12 cellular contexts compared by ENCODE assay signal in genomic region chr16:50888486-50889261, GRCh38.
DNase-seq lines count a peak whose midpoint lies in the region; TF ChIP-seq lines count a peak whose summit lies in the region.
"Had no signal": no experiment of that assay in that cellular context is flagged by ENCODE, and none has a peak within 500 bp of the region (broad histone marks: within the 10 kb centered on the region; RNA-seq: fewer than 3 reads in every experiment).

No MANE protein-coding gene starts in this region.

- POLR2A ChIA-PET in HEK293 (lab: Yijun Ruan, JAX) = no interaction called here

- H3K27ac ChIP-seq in HEK293 (ENCODE audit: extremely low read depth, low read depth, low read length) = no peak overlapping the region
- no peak overlapping the region for H3K27ac ChIP-seq in vagina
- H3K27ac ChIP-seq: BLaER1 treated with 17β-estradiol and CSF1 and Interleukin-3, amounts not matched to agents 10 nM and 100 nM had no signal

- H3K9me3 ChIP-seq in HEK293 (ENCODE audit: control insufficient read depth, insufficient read depth, low read depth, low read length) = no peaks in the 10 kb centered on the region
- H3K9me3 ChIP-seq in vagina = no peaks in the 10 kb centered on the region

- DNase-seq in ecto neural progenitor cell (ENCODE audit: low spot score) (peak; percentile 21), mucosa of gallbladder (ENCODE audit: low spot score) (peak; percentile 6), vagina (ENCODE audit: extremely low spot score in 2 of 2) (peak; percentile 52 to 67), superior temporal gyrus (ENCODE audit: extremely low spot score) (no peak), NCI-H510A treated with DMSO at 0.1 percent for 48 hours (lab: John Stamatoyannopoulos, UW) (no peak)
- DNase-seq: Calu3; CD8-positive, alpha-beta T cell; DMS79 treated with DMSO at 0.1 percent for 48 hours; GF-D8; H9 had no signal

- intact Hi-C loops in vagina (cut with DNase I) = no loop called here

- H3K36me3 ChIP-seq in HEK293 (ENCODE audit: control insufficient read depth in 2 of 2, insufficient read depth in 1 of 2, low read length in 2 of 2) (no peaks in the 10 kb centered on the region), vagina (no peaks in the 10 kb centered on the region)
- H3K36me3 ChIP-seq: BLaER1 treated with 17β-estradiol and CSF1 and Interleukin-3, amounts not matched to agents 10 nM and 100 nM had no signal

- no peaks in the 10 kb centered on the region for H3K27me3 ChIP-seq in vagina
- H3K27me3 ChIP-seq: BLaER1 treated with 17β-estradiol and CSF1 and Interleukin-3, amounts not matched to agents 10 nM and 100 nM had no signal

- TF ChIP-seq POLR2A in vagina (IDR thresholded peaks at IDR 0.05) = no peak

- CTCF ChIA-PET in HEK293 (lab: Yijun Ruan, JAX) = interaction anchor here (0.7 kb wide), 1 partner anchor 63 kb away, joined by 3 read pairs; no protein-coding TSS in a partner anchor

- TF ChIP-seq CTCF in HEK293 (tag by site-specific recombination; IDR thresholded peaks at IDR 0.05) (no peak), vagina (IDR thresholded peaks at IDR 0.05) (no peak)

- H3K4me1 ChIP-seq in HEK293 (ENCODE audit: control insufficient read depth, insufficient read depth, low read length) (no peaks in the 10 kb centered on the region), vagina (no peaks in the 10 kb centered on the region)

- H3K4me3 ChIP-seq in HEK293 (ENCODE audit: low read depth, low read length) (no peak overlapping the region), vagina (no peak overlapping the region)
- H3K4me3 ChIP-seq: BLaER1 treated with 17β-estradiol and CSF1 and Interleukin-3, amounts not matched to agents 10 nM and 100 nM had no signal

TF ChIP-seq in HEK293, 187 proteins besides CTCF, POLR2A, EP300 and RAD21:
- TF ChIP-seq ZNF843 (tag by site-specific recombination; IDR thresholded peaks at IDR 0.05) (no peak), ZNF513 (tag by site-specific recombination; IDR thresholded peaks at IDR 0.05) (peak; percentile 88), ZNF274 (IDR thresholded peaks at IDR 0.05; ENCODE audit: low read length) (no peak), ZNF274 (tag by site-specific recombination; IDR thresholded peaks at IDR 0.05; ENCODE audit: borderline replicate concordance) (no peak), ZNF488 (tag by site-specific recombination; IDR thresholded peaks at IDR 0.05) (no peak), ZNF366 (tag by site-specific recombination; conservative IDR thresholded peaks at IDR 0.05) (no peak), ZBTB20 (tag by site-specific recombination; IDR thresholded peaks at IDR 0.05) (no peak), HOXC10 (CRISPR knock-in tag; IDR thresholded peaks at IDR 0.05) (no peak)

Comparison
In these comparisons a context has a peak if more than half of its experiments do, and no peak if none do; other contexts are left out.
1. DNase-seq: peak in ecto neural progenitor cell (single experiment), mucosa of gallbladder (single experiment) and vagina (2 of 2); none in superior temporal gyrus (single experiment) and NCI-H510A treated with DMSO at 0.1 percent for 48 hours (single experiment).